ENCODE assay signal across 29 cellular contexts in genomic region chr13:98582947-98583346, GRCh38. TPM values are rescaled to one million over a fixed set of nuclear protein-coding genes. Genes with fewer than 3 reads are reported as not detected.
DNase-seq lines count a peak whose midpoint lies in the region; ATAC-seq and TF ChIP-seq lines count a peak whose summit lies in the region.
"Had no signal": no experiment of that assay in that cellular context is flagged by ENCODE, and none has a peak within 500 bp of the region (broad histone marks: within the 10 kb centered on the region; RNA-seq: fewer than 3 reads in every experiment).

No MANE protein-coding gene starts in this region.

- peaks cover 41% of the 10 kb centered on the region for H3K4me1 Mint-ChIP-seq in dendritic cell treated with granulocyte-macrophage colony-stimulating factor and Interleukin-4, amounts not matched to agents 40 ng/mL and 50 ng/mL, for 4 days (ENCODE audit: low read depth)
- peaks cover 54% of the 10 kb centered on the region for H3K4me1 Mint-ChIP-seq in type B pancreatic cell (ENCODE audit: unreplicated experiment)

- no peaks in the 10 kb centered on the region for H3K36me3 Mint-ChIP-seq in dendritic cell treated with granulocyte-macrophage colony-stimulating factor and Interleukin-4, amounts not matched to agents 40 ng/mL and 50 ng/mL, for 4 days (ENCODE audit: low read depth)
- H3K36me3 Mint-ChIP-seq in type B pancreatic cell = no peaks in the 10 kb centered on the region
- H3K36me3 Mint-ChIP-seq: naive thymus-derived CD8-positive, alpha-beta T cell had no signal

- no peaks in the 10 kb centered on the region for H3K27me3 ChIP-seq in mesenchymal stem cell (ENCODE audit: control insufficient read depth in 1 of 2, insufficient read depth in 1 of 2, low read length in 2 of 2)
- H3K27me3 ChIP-seq: adrenal gland, ovary, Peyer's patch, right atrium auricular region had no signal

- H3K4me1 ChIP-seq in mesenchymal stem cell (ENCODE audit: control insufficient read depth, insufficient read depth, low read depth, low read length) = peaks cover 6% of the 10 kb centered on the region

- H3K27ac Mint-ChIP-seq in dendritic cell treated with granulocyte-macrophage colony-stimulating factor and Interleukin-4, amounts not matched to agents 40 ng/mL and 50 ng/mL, for 4 days = peak overlapping the region; percentile 33
- peak overlapping the region; percentile 96 for H3K27ac Mint-ChIP-seq in type B pancreatic cell
- H3K27ac Mint-ChIP-seq: activated naive CD4-positive, alpha-beta T cell treated with anti-CD3 and anti-CD28 coated beads for 36 hours; GM23338 had no signal

- no peaks in the 10 kb centered on the region for H3K9me3 Mint-ChIP-seq in dendritic cell treated with granulocyte-macrophage colony-stimulating factor and Interleukin-4, amounts not matched to agents 40 ng/mL and 50 ng/mL, for 4 days
- H3K9me3 Mint-ChIP-seq in type B pancreatic cell = no peaks in the 10 kb centered on the region
- H3K9me3 Mint-ChIP-seq: activated naive CD4-positive, alpha-beta T cell treated with anti-CD3 and anti-CD28 coated beads for 36 hours; GM23338; naive thymus-derived CD8-positive, alpha-beta T cell had no signal

- H3K4me3 Mint-ChIP-seq in dendritic cell treated with granulocyte-macrophage colony-stimulating factor and Interleukin-4, amounts not matched to agents 40 ng/mL and 50 ng/mL, for 4 days = no peak overlapping the region
- H3K4me3 Mint-ChIP-seq in type B pancreatic cell = peak overlapping the region; percentile 64
- H3K4me3 Mint-ChIP-seq: activated naive CD4-positive, alpha-beta T cell treated with anti-CD3 and anti-CD28 coated beads for 36 hours; GM23338; naive thymus-derived CD8-positive, alpha-beta T cell had no signal

- no peak overlapping the region for H2BK15ac ChIP-seq in mesenchymal stem cell (ENCODE audit: low read depth, poor library complexity, severe bottlenecking)

- no peak overlapping the region for H2AK5ac ChIP-seq in mesenchymal stem cell (ENCODE audit: low read length, severe bottlenecking)

- DNase-seq in mesenchymal stem cell = no peak
- DNase-seq in type B pancreatic cell (ENCODE audit: extremely low spot score, unreplicated experiment) = no peak
- DNase-seq in cerebellar nuclear complex (lab: John Stamatoyannopoulos, UW) = no peak
- no peak for DNase-seq in foreskin melanocyte
- DNase-seq: activated CD4-positive, alpha-beta T cell treated with anti-CD3 and anti-CD28 coated beads, Interleukin-2, amount 50 U/mL, for 4 hours; activated CD4-positive, CD25-positive, alpha-beta regulatory T cell; activated naive CD4-positive, alpha-beta T cell treated with anti-CD3 and anti-CD28 coated beads for 36 hours; adrenal gland; Calu3; cortex of kidney; KG1; left ventricle myocardium inferior; midbrain; MM.1S; naive thymus-derived CD8-positive, alpha-beta T cell; NCI-H1417 treated with DMSO at 0.1 percent for 48 hours; NCI-H2081 treated with DMSO at 0.1 percent for 48 hours; NCI-H345; NCI-H748 treated with DMSO at 0.1 percent for 48 hours; ovary; Peyer's patch; stimulated activated CD4-positive, alpha-beta T cell treated with anti-CD3 and anti-CD28 coated beads, Interleukin-4, amount 100 ng/mL, for 1 hour; substantia nigra had no signal

- H2AFZ ChIP-seq in mesenchymal stem cell (ENCODE audit: low read depth, low read length) = no peak overlapping the region
- H2AFZ ChIP-seq: GM23338 had no signal

- no peak overlapping the region for H3K18ac ChIP-seq in mesenchymal stem cell (ENCODE audit: low read depth in 1 of 2, low read length in 2 of 2)

- no peak overlapping the region for H3K23ac ChIP-seq in mesenchymal stem cell (ENCODE audit: low read length in 2 of 2)

- intact Hi-C loops in dendritic cell treated with granulocyte-macrophage colony-stimulating factor and Interleukin-4, amounts not matched to agents 40 ng/mL and 50 ng/mL, for 4 days (cut with micrococcal nuclease) = no loop called here

- peaks cover under 1% of the 10 kb centered on the region for H3K79me1 ChIP-seq in mesenchymal stem cell (replicated peaks; ENCODE audit: low read length, poor library complexity, severe bottlenecking)

- no peak for TF ChIP-seq RAD21 in Ishikawa (IDR thresholded peaks at IDR 0.05; ENCODE audit: low read depth)

- no peaks in the 10 kb centered on the region for H3K27me3 Mint-ChIP-seq in dendritic cell treated with granulocyte-macrophage colony-stimulating factor and Interleukin-4, amounts not matched to agents 40 ng/mL and 50 ng/mL, for 4 days
- H3K27me3 Mint-ChIP-seq in type B pancreatic cell = no peaks in the 10 kb centered on the region
- H3K27me3 Mint-ChIP-seq: naive thymus-derived CD8-positive, alpha-beta T cell had no signal

- H3K4me2 ChIP-seq in mesenchymal stem cell (ENCODE audit: low read length, poor library complexity, severe bottlenecking) = no peak overlapping the region
- H3K4me2 ChIP-seq: GM23338 had no signal

- peak overlapping the region; percentile 52 for H3K9ac ChIP-seq in mesenchymal stem cell (ENCODE audit: low read length)

- H3K14ac ChIP-seq in mesenchymal stem cell (ENCODE audit: low read length in 2 of 2) = no peak overlapping the region

- no peak overlapping the region for H3K27ac ChIP-seq in mesenchymal stem cell (ENCODE audit: low read length, poor library complexity, severe bottlenecking)
- H3K27ac ChIP-seq: adrenal gland, C4-2B, left ventricle myocardium inferior, ovary, Peyer's patch, right atrium auricular region had no signal

- H4K8ac ChIP-seq in mesenchymal stem cell (ENCODE audit: low read length) = no peak overlapping the region

- H4K91ac ChIP-seq in mesenchymal stem cell (ENCODE audit: low read length) = no peak overlapping the region

- H3K4me3 ChIP-seq in mesenchymal stem cell (ENCODE audit: insufficient read depth in 1 of 2, low read depth in 1 of 2, low read length in 2 of 2) = no peak overlapping the region
- H3K4me3 ChIP-seq: adrenal gland, GM23338, left ventricle myocardium inferior, ovary, Peyer's patch, right atrium auricular region had no signal

- H2BK12ac ChIP-seq in mesenchymal stem cell (ENCODE audit: low read length in 2 of 2) = no peak overlapping the region

- no peak overlapping the region for H2BK120ac ChIP-seq in mesenchymal stem cell (ENCODE audit: low read depth, low read length)

- WGBS in mesenchymal stem cell = 92% methylated on average over 6 of the region's 6 CpGs

- no peak overlapping the region for H2BK5ac ChIP-seq in mesenchymal stem cell (ENCODE audit: low read depth, low read length, poor library complexity, severe bottlenecking)

- peak; percentile 52; the same call in 1 of the 2 replicates for TF ChIP-seq EP300 in Ishikawa (IDR thresholded peaks at IDR 0.05; ENCODE audit: borderline replicate concordance)

- no peak for ATAC-seq in GM18868 (IDR thresholded peaks at IDR 0.05; ENCODE audit: unreplicated experiment)
- ATAC-seq: GM23338; naive thymus-derived CD8-positive, alpha-beta T cell had no signal

- no peaks in the 10 kb centered on the region for H3K9me3 ChIP-seq in mesenchymal stem cell (ENCODE audit: control insufficient read depth, low read length)
- H3K9me3 ChIP-seq: adrenal gland, left ventricle myocardium inferior, ovary, Peyer's patch, right atrium auricular region had no signal

- H3K36me3 ChIP-seq in mesenchymal stem cell (ENCODE audit: control insufficient read depth in 1 of 2, insufficient read depth in 2 of 2, low read depth in 1 of 2, low read length in 2 of 2) = peaks cover 0 to 14% of the 10 kb centered on the region in 2 experiments
- H3K36me3 ChIP-seq: adrenal gland, left ventricle myocardium inferior, ovary, Peyer's patch, right atrium auricular region had no signal

- H3K4ac ChIP-seq in mesenchymal stem cell (ENCODE audit: low read depth in 1 of 2, low read length in 2 of 2) = no peak overlapping the region

- no peak for TF ChIP-seq CTCF in type B pancreatic cell (conservative IDR thresholded peaks at IDR 0.05)

TF ChIP-seq in Ishikawa, 13 proteins besides CTCF, POLR2A, EP300 and RAD21 (continues in another document):
- TF ChIP-seq ZBTB7A (IDR thresholded peaks at IDR 0.05; ENCODE audit: low read depth) (no peak), MAX (IDR thresholded peaks at IDR 0.05) (no peak), NFIC (IDR thresholded peaks at IDR 0.05) (no peak), TAF1 (IDR thresholded peaks at IDR 0.05; ENCODE audit: low read depth) (no peak), CEBPB (IDR thresholded peaks at IDR 0.05) (no peak), CREB1 (IDR thresholded peaks at IDR 0.05; ENCODE audit: low read depth) (no peak), YY1 (IDR thresholded peaks at IDR 0.05; ENCODE audit: low read depth) (peak; percentile 21; the same call in 1 of the 2 replicates), TEAD4 (IDR thresholded peaks at IDR 0.05) (peak; percentile 88), FOXM1 (IDR thresholded peaks at IDR 0.05; ENCODE audit: borderline replicate concordance, low read depth) (no peak), TCF12 (IDR thresholded peaks at IDR 0.05; ENCODE audit: low read depth) (no peak), EGR1 (IDR thresholded peaks at IDR 0.05) (peak; percentile 66), USF1 (IDR thresholded peaks at IDR 0.05) (no peak)

RNA-seq across cellular contexts. Expression of gene STK24, which starts 6.0 kb away (rescaled TPM):
- 136 TPM for polyA plus RNA-seq in mesenchymal stem cell (2013, experiment 1 of 2)
- polyA plus RNA-seq in mesenchymal stem cell (2013, experiment 2 of 2) = 138 TPM
- 121 and 180 TPM in 2 replicates for total RNA-seq in type B pancreatic cell (ENCODE audit: low replicate concordance)
